In the genomic region with DNA sequence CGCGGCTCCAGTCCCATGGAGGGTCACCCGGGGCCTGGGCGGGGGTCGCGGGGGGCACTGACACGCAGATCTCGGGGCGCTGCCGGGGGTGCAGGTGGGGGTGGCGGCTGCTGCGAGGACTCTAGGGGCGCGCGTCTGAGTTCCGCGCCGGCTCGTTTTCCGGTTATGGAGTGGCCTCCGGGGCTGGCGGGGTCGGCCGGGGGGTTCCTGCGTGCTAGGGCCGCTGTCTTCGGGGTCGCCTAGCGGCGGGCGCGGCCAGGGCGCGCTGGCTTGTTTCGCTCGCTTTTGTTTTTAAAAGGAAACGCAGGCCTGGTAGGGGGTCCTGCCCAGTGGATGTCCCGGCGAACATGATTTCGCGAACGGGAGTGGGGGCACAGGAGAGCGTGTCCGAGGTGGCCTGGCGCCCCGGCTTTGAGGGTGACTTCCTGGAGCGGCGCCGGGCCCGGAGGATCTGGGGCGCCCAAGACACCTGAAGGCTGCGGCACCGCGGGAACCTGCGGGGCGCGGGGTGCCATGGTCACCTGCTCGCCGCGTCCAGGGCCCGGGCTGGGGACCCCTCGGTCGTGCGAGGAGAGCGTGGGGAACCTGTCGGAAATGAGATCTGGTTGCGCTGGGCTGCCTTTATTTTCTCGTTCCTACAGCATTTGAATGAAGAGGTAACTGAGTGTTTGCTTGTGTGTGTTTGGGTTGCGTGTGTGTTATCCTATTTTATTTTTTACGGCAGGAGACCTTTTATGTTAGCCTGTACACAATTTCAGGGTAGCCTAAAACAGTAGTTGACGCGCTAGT, we compare ENCODE assay signal across 8 cellular contexts. TPM values are rescaled to one million over a fixed set of nuclear protein-coding genes. Genes with fewer than 3 reads are reported as not detected.
DNase-seq lines count a peak whose midpoint lies in the region; ATAC-seq and TF ChIP-seq lines count a peak whose summit lies in the region.

No MANE protein-coding gene starts in this region.

- TF ChIP-seq POLR2A in esophagus squamous epithelium (IDR thresholded peaks at IDR 0.05): no peak

- H3K79me2 ChIP-seq in Loucy (ENCODE audit: insufficient read depth, low read length): peaks cover 67% of the 10 kb centered on the region

- H3K27ac Mint-ChIP-seq in activated T-cell treated with anti-CD3 and anti-CD28 coated beads, Interleukin-2, amount 50 U/mL, for 24 hours: peak overlapping the region; percentile 94

- DNase-seq in CD1c-positive myeloid dendritic cell (ENCODE audit: extremely low spot score): peak; percentile 23
- peak; percentile 66 for DNase-seq in activated T-cell treated with anti-CD3 and anti-CD28 coated beads, Interleukin-2, amount 50 U/mL, for 24 hours
- no peak for DNase-seq in esophagus squamous epithelium (lab: John Stamatoyannopoulos, UW)
- no peak for DNase-seq in omental fat pad (ENCODE audit: low spot score)
- no peak for DNase-seq in OCI-M2 (lab: John Stamatoyannopoulos, UW; ENCODE audit: unreplicated experiment)
- DNase-seq in NCI-H2107 treated with DMSO at 0.1 percent for 48 hours (lab: John Stamatoyannopoulos, UW; ENCODE audit: unreplicated experiment): no peak

- H3K9me2 ChIP-seq in Loucy (replicated peaks; ENCODE audit: low read depth, low read length): no peaks in the 10 kb centered on the region

- H2AFZ ChIP-seq in Loucy (ENCODE audit: low read length): peak overlapping the region; percentile 27; the same call in 1 of the 2 replicates

- intact Hi-C loops in esophagus squamous epithelium (cut with DNase I): loop anchor here (5.0 to 10.0 kb wide), 4 partner anchors 72 to 328 kb away; no protein-coding TSS in a partner anchor

- WGBS in esophagus squamous epithelium, 2 donors: 1 to 4% methylated on average over 4 to 8 of the region's 72 CpGs

- peaks cover 4% of the 10 kb centered on the region for H3K27me3 Mint-ChIP-seq in activated T-cell treated with anti-CD3 and anti-CD28 coated beads, Interleukin-2, amount 50 U/mL, for 24 hours

- no peaks in the 10 kb centered on the region for H3K9me3 Mint-ChIP-seq in activated T-cell treated with anti-CD3 and anti-CD28 coated beads, Interleukin-2, amount 50 U/mL, for 24 hours

- H3K36me3 ChIP-seq in Loucy (ENCODE audit: insufficient read depth, low read length) (peaks cover 2% of the 10 kb centered on the region; the same call in 1 of the 2 replicates), esophagus squamous epithelium (peaks cover 0 to 22% (median 0%) of the 10 kb centered on the region in 3 donors)

- no peaks in the 10 kb centered on the region for H3K9me3 ChIP-seq in Loucy (ENCODE audit: insufficient read depth, low read depth, low read length)
- H3K9me3 ChIP-seq in esophagus squamous epithelium: no peaks in the 10 kb centered on the region

- H3K4me3 ChIP-seq in Loucy (ENCODE audit: low read length, poor library complexity, severe bottlenecking) (peak overlapping the region; percentile 93), esophagus squamous epithelium (peak overlapping the region; percentile 95 to 99 (median 98))

- peak overlapping the region; percentile 99 to 100 (median 100) for H3K27ac ChIP-seq in esophagus squamous epithelium

- peaks cover 49% of the 10 kb centered on the region for H3K36me3 Mint-ChIP-seq in activated T-cell treated with anti-CD3 and anti-CD28 coated beads, Interleukin-2, amount 50 U/mL, for 24 hours (ENCODE audit: low read depth)

- H3K9ac ChIP-seq in Loucy (ENCODE audit: low read depth, low read length, poor library complexity, severe bottlenecking): peak overlapping the region; percentile 89

- TF ChIP-seq CTCF in Loucy (conservative IDR thresholded peaks at IDR 0.05; ENCODE audit: low read length) (no peak; the same call in 1 of the 2 replicates), esophagus squamous epithelium (IDR thresholded peaks at IDR 0.05) (no peak), omental fat pad (IDR thresholded peaks at IDR 0.05) (no peak)

- H3K4me1 ChIP-seq in Loucy (ENCODE audit: insufficient read depth, low read length, poor library complexity, severe bottlenecking): peaks cover 54% of the 10 kb centered on the region
- peaks cover 20 to 80% (median 33%) of the 10 kb centered on the region in 3 donors for H3K4me1 ChIP-seq in esophagus squamous epithelium

- peak overlapping the region; percentile 92 for H3K4me3 Mint-ChIP-seq in activated T-cell treated with anti-CD3 and anti-CD28 coated beads, Interleukin-2, amount 50 U/mL, for 24 hours

- peak overlapping the region; percentile 83 for H3K4me2 ChIP-seq in Loucy (ENCODE audit: low read depth, low read length, poor library complexity, severe bottlenecking)

- no peaks in the 10 kb centered on the region for H3F3A ChIP-seq in Loucy (ENCODE audit: low read depth)

- H3K27me3 ChIP-seq in Loucy (ENCODE audit: insufficient read depth, low read length, poor library complexity, severe bottlenecking) (no peaks in the 10 kb centered on the region), esophagus squamous epithelium (no peaks in the 10 kb centered on the region)

- peaks cover 56% of the 10 kb centered on the region for H3K4me1 Mint-ChIP-seq in activated T-cell treated with anti-CD3 and anti-CD28 coated beads, Interleukin-2, amount 50 U/mL, for 24 hours (ENCODE audit: low read depth)

- peaks cover 51% of the 10 kb centered on the region for H4K20me1 ChIP-seq in Loucy (ENCODE audit: insufficient read depth, low read length, poor library complexity, severe bottlenecking)

- ATAC-seq in GM21367 (IDR thresholded peaks at IDR 0.05; ENCODE audit: unreplicated experiment) (peak; percentile 18), omental fat pad (ENCODE audit: low FRiP score) (peak; percentile 22)

RNA-seq across cellular contexts. Expression of gene ETS2, which starts 0.6 kb away (rescaled TPM):
- total RNA-seq in esophagus squamous epithelium (100 to 1,000 TPM in 1 of 4 donors, 10 to 100 TPM in 3; 67.5 to 118 (median 78.8) TPM), omental fat pad (100 to 1,000 TPM in 2 of 4 donors, 10 to 100 TPM in 2; 51.6 to 201 (median 99.1) TPM)

Comparison
In these comparisons a context has a peak if more than half of its experiments do, and no peak if none do; other contexts are left out.
1. DNase-seq: peak in CD1c-positive myeloid dendritic cell (single experiment) and activated T-cell treated with anti-CD3 and anti-CD28 coated beads, Interleukin-2, amount 50 U/mL, for 24 hours (single experiment); none in esophagus squamous epithelium (single experiment), omental fat pad (single experiment), OCI-M2 (single experiment) and NCI-H2107 treated with DMSO at 0.1 percent for 48 hours (single experiment).